In the genomic region with DNA sequence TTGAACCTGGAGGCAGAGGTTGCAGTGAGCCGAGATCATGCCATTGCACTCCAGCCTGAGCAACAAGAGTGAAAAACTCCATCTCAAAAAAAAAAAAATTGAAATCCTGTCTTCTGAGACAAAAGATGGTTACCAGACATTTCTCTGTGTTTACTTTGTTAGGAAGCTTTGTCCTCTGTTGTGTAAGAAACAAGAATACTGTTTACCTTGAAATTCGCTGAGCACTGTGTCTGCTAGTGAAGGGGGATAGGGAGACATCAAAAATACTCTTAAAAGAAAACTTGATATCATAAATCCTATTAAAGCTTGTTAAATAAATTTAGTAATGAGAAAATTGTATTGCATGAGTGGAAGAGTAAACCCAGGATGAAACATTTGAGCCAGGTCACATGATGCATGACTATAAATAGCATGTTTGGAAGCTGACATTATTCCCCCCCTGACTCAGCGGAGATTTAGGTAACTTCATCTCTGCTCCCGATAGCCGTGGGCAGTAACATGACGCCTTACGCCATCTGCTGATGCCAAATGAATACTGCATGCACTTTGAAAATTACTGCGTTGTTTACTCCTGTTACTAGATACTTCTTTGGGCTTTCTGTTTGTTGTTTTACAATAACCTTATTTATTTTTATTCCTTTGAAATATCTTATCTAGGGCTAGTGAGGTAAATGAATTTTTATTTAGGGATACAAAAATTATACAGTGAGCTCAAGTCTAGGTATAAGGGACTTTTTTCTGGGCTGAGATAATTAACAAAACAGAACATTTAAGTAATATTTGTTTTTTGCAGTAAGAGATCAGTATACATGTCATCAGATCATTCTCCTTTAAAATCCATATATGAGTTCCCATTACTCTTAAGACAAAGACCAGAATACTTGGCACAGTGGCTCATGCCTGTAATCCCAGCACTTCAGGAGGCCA, we compare ENCODE assay signal across 1 cellular context.
A peak's percentile ranks its signal among the peaks of the same experiment; 100 is the strongest.
TF ChIP-seq lines count a peak whose summit lies in the region.

No MANE protein-coding gene starts in this region.

TF ChIP-seq in K562, 482 proteins besides CTCF, POLR2A, EP300 and RAD21 (continued from another document and continues in another):
- TF ChIP-seq, protein P1, sequence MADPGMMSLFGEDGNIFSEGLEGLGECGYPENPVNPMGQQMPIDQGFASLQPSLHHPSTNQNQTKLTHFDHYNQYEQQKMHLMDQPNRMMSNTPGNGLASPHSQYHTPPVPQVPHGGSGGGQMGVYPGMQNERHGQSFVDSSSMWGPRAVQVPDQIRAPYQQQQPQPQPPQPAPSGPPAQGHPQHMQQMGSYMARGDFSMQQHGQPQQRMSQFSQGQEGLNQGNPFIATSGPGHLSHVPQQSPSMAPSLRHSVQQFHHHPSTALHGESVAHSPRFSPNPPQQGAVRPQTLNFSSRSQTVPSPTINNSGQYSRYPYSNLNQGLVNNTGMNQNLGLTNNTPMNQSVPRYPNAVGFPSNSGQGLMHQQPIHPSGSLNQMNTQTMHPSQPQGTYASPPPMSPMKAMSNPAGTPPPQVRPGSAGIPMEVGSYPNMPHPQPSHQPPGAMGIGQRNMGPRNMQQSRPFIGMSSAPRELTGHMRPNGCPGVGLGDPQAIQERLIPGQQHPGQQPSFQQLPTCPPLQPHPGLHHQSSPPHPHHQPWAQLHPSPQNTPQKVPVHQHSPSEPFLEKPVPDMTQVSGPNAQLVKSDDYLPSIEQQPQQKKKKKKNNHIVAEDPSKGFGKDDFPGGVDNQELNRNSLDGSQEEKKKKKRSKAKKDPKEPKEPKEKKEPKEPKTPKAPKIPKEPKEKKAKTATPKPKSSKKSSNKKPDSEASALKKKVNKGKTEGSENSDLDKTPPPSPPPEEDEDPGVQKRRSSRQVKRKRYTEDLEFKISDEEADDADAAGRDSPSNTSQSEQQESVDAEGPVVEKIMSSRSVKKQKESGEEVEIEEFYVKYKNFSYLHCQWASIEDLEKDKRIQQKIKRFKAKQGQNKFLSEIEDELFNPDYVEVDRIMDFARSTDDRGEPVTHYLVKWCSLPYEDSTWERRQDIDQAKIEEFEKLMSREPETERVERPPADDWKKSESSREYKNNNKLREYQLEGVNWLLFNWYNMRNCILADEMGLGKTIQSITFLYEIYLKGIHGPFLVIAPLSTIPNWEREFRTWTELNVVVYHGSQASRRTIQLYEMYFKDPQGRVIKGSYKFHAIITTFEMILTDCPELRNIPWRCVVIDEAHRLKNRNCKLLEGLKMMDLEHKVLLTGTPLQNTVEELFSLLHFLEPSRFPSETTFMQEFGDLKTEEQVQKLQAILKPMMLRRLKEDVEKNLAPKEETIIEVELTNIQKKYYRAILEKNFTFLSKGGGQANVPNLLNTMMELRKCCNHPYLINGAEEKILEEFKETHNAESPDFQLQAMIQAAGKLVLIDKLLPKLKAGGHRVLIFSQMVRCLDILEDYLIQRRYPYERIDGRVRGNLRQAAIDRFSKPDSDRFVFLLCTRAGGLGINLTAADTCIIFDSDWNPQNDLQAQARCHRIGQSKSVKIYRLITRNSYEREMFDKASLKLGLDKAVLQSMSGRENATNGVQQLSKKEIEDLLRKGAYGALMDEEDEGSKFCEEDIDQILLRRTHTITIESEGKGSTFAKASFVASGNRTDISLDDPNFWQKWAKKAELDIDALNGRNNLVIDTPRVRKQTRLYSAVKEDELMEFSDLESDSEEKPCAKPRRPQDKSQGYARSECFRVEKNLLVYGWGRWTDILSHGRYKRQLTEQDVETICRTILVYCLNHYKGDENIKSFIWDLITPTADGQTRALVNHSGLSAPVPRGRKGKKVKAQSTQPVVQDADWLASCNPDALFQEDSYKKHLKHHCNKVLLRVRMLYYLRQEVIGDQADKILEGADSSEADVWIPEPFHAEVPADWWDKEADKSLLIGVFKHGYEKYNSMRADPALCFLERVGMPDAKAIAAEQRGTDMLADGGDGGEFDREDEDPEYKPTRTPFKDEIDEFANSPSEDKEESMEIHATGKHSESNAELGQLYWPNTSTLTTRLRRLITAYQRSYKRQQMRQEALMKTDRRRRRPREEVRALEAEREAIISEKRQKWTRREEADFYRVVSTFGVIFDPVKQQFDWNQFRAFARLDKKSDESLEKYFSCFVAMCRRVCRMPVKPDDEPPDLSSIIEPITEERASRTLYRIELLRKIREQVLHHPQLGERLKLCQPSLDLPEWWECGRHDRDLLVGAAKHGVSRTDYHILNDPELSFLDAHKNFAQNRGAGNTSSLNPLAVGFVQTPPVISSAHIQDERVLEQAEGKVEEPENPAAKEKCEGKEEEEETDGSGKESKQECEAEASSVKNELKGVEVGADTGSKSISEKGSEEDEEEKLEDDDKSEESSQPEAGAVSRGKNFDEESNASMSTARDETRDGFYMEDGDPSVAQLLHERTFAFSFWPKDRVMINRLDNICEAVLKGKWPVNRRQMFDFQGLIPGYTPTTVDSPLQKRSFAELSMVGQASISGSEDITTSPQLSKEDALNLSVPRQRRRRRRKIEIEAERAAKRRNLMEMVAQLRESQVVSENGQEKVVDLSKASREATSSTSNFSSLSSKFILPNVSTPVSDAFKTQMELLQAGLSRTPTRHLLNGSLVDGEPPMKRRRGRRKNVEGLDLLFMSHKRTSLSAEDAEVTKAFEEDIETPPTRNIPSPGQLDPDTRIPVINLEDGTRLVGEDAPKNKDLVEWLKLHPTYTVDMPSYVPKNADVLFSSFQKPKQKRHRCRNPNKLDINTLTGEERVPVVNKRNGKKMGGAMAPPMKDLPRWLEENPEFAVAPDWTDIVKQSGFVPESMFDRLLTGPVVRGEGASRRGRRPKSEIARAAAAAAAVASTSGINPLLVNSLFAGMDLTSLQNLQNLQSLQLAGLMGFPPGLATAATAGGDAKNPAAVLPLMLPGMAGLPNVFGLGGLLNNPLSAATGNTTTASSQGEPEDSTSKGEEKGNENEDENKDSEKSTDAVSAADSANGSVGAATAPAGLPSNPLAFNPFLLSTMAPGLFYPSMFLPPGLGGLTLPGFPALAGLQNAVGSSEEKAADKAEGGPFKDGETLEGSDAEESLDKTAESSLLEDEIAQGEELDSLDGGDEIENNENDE (IDR thresholded peaks at IDR 0.05; ENCODE audit: low read depth, low read length), result no peak
- no peak for TF ChIP-seq KLF10 (CRISPR knock-in tag; IDR thresholded peaks at IDR 0.05)
- TF ChIP-seq TEAD1 (CRISPR knock-in tag; IDR thresholded peaks at IDR 0.05), result no peak
- TF ChIP-seq DACH1 (IDR thresholded peaks at IDR 0.05; ENCODE audit: partially characterized antibody), result no peak
- TF ChIP-seq ZNF134 (CRISPR knock-in tag; conservative IDR thresholded peaks at IDR 0.05), result no peak
- TF ChIP-seq, protein P2, sequence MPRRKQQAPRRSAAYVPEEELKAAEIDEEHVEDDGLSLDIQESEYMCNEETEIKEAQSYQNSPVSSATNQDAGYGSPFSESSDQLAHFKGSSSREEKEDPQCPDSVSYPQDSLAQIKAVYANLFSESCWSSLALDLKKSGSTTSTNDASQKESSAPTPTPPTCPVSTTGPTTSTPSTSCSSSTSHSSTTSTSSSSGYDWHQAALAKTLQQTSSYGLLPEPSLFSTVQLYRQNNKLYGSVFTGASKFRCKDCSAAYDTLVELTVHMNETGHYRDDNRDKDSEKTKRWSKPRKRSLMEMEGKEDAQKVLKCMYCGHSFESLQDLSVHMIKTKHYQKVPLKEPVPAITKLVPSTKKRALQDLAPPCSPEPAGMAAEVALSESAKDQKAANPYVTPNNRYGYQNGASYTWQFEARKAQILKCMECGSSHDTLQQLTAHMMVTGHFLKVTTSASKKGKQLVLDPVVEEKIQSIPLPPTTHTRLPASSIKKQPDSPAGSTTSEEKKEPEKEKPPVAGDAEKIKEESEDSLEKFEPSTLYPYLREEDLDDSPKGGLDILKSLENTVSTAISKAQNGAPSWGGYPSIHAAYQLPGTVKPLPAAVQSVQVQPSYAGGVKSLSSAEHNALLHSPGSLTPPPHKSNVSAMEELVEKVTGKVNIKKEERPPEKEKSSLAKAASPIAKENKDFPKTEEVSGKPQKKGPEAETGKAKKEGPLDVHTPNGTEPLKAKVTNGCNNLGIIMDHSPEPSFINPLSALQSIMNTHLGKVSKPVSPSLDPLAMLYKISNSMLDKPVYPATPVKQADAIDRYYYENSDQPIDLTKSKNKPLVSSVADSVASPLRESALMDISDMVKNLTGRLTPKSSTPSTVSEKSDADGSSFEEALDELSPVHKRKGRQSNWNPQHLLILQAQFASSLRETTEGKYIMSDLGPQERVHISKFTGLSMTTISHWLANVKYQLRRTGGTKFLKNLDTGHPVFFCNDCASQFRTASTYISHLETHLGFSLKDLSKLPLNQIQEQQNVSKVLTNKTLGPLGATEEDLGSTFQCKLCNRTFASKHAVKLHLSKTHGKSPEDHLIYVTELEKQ (CRISPR knock-in tag; IDR thresholded peaks at IDR 0.05), result no peak
- peak; percentile 50; the same call in 1 of the 2 replicates for TF ChIP-seq ZNF24 (IDR thresholded peaks at IDR 0.05)
- TF ChIP-seq JUNB (CRISPR knock-in tag; conservative IDR thresholded peaks at IDR 0.05), result no peak
- TF ChIP-seq, protein P3, sequence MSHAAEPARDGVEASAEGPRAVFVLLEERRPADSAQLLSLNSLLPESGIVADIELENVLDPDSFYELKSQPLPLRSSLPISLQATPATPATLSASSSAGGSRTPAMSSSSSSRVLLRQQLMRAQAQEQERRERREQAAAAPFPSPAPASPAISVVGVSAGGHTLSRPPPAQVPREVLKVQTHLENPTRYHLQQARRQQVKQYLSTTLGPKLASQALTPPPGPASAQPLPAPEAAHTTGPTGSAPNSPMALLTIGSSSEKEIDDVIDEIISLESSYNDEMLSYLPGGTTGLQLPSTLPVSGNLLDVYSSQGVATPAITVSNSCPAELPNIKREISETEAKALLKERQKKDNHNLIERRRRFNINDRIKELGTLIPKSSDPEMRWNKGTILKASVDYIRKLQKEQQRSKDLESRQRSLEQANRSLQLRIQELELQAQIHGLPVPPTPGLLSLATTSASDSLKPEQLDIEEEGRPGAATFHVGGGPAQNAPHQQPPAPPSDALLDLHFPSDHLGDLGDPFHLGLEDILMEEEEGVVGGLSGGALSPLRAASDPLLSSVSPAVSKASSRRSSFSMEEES (CRISPR knock-in tag; IDR thresholded peaks at IDR 0.05), result peak; percentile 97
- no peak for TF ChIP-seq RFX5 (IDR thresholded peaks at IDR 0.05; ENCODE audit: low read depth, low read length)
- TF ChIP-seq ZZZ3 (IDR thresholded peaks at IDR 0.05), result no peak
- no peak for TF ChIP-seq DNMT1 (IDR thresholded peaks at IDR 0.05)
- peak; percentile 90 for TF ChIP-seq FOXK2 (conservative IDR thresholded peaks at IDR 0.05 in 1 of 2, IDR thresholded peaks at IDR 0.05 in 1 of 2; ENCODE audit: low read depth in 2 of 2)
- no peak for TF ChIP-seq PCBP2 (IDR thresholded peaks at IDR 0.05; ENCODE audit: low read depth, low read length, poor library complexity, severe bottlenecking)
- peak; percentile 43; the same call in 1 of the 2 replicates for TF ChIP-seq EGR1 (conservative IDR thresholded peaks at IDR 0.05)
- TF ChIP-seq RBM15 (IDR thresholded peaks at IDR 0.05; ENCODE audit: insufficient read depth, low read length), result no peak
- no peak for TF ChIP-seq FIP1L1 (IDR thresholded peaks at IDR 0.05; ENCODE audit: low read depth, low read length, poor library complexity, severe bottlenecking)
- TF ChIP-seq ZKSCAN1 (IDR thresholded peaks at IDR 0.05; ENCODE audit: low read depth, low read length), result no peak
- TF ChIP-seq, protein P4, sequence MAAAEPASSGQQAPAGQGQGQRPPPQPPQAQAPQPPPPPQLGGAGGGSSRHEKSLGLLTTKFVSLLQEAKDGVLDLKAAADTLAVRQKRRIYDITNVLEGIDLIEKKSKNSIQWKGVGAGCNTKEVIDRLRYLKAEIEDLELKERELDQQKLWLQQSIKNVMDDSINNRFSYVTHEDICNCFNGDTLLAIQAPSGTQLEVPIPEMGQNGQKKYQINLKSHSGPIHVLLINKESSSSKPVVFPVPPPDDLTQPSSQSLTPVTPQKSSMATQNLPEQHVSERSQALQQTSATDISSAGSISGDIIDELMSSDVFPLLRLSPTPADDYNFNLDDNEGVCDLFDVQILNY (CRISPR knock-in tag; IDR thresholded peaks at IDR 0.05), result no peak
- no peak for TF ChIP-seq HSF4 (CRISPR knock-in tag; IDR thresholded peaks at IDR 0.05; ENCODE audit: borderline replicate concordance)
- TF ChIP-seq, protein P5, sequence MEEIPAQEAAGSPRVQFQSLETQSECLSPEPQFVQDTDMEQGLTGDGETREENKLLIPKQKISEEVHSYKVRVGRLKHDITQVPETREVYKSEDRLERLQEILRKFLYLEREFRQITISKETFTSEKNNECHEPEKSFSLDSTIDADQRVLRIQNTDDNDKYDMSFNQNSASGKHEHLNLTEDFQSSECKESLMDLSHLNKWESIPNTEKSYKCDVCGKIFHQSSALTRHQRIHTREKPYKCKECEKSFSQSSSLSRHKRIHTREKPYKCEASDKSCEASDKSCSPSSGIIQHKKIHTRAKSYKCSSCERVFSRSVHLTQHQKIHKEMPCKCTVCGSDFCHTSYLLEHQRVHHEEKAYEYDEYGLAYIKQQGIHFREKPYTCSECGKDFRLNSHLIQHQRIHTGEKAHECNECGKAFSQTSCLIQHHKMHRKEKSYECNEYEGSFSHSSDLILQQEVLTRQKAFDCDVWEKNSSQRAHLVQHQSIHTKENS (CRISPR knock-in tag; IDR thresholded peaks at IDR 0.05), result no peak
- TF ChIP-seq, protein P6, sequence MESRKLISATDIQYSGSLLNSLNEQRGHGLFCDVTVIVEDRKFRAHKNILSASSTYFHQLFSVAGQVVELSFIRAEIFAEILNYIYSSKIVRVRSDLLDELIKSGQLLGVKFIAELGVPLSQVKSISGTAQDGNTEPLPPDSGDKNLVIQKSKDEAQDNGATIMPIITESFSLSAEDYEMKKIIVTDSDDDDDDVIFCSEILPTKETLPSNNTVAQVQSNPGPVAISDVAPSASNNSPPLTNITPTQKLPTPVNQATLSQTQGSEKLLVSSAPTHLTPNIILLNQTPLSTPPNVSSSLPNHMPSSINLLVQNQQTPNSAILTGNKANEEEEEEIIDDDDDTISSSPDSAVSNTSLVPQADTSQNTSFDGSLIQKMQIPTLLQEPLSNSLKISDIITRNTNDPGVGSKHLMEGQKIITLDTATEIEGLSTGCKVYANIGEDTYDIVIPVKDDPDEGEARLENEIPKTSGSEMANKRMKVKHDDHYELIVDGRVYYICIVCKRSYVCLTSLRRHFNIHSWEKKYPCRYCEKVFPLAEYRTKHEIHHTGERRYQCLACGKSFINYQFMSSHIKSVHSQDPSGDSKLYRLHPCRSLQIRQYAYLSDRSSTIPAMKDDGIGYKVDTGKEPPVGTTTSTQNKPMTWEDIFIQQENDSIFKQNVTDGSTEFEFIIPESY (CRISPR knock-in tag; IDR thresholded peaks at IDR 0.05), result no peak
- TF ChIP-seq SRSF9 (IDR thresholded peaks at IDR 0.05; ENCODE audit: borderline replicate concordance, low read depth, low read length), result no peak
- no peak for TF ChIP-seq CBX1 (IDR thresholded peaks at IDR 0.05; ENCODE audit: low read depth)
- TF ChIP-seq NR2C1 (IDR thresholded peaks at IDR 0.05), result 0 out of 2 replicates have a peak, but pooled peaks have one; percentile 32
- TF ChIP-seq NR2C1 (tag; IDR thresholded peaks at IDR 0.05), result no peak
- no peak for TF ChIP-seq CHCHD3 (CRISPR knock-in tag; IDR thresholded peaks at IDR 0.05)
- no peak for TF ChIP-seq PTTG1 (tag; IDR thresholded peaks at IDR 0.05; ENCODE audit: low read depth)
- TF ChIP-seq LEF1 (IDR thresholded peaks at IDR 0.05), result no peak
- peak; percentile 98 for TF ChIP-seq MEF2D (tag; conservative IDR thresholded peaks at IDR 0.05; ENCODE audit: low read depth)
- TF ChIP-seq ATF7 (IDR thresholded peaks at IDR 0.05), result peak; percentile 77
- TF ChIP-seq NR4A1 (CRISPR knock-in tag; IDR thresholded peaks at IDR 0.05), result no peak
- no peak for TF ChIP-seq NR4A1 (tag; IDR thresholded peaks at IDR 0.05)
